Comparison of ENCODE assay signal across 12 cellular contexts in genomic region chrX:19121466-19121865, GRCh38. TPM values are rescaled to one million over a fixed set of nuclear protein-coding genes. Genes with fewer than 3 reads are reported as not detected.
DNase-seq lines count a peak whose midpoint lies in the region; ATAC-seq, FAIRE-seq and TF ChIP-seq lines count a peak whose summit lies in the region.
"Had no signal": no experiment of that assay in that cellular context is flagged by ENCODE, and none has a peak within 500 bp of the region (broad histone marks: within the 10 kb centered on the region; RNA-seq: fewer than 3 reads in every experiment).

No MANE protein-coding gene starts in this region.

- DNase-seq in A549 (ENCODE audit: low read depth in 1 of 2, low spot score in 1 of 2): no peak
- DNase-seq in NCI-H82 (lab: John Stamatoyannopoulos, UW): peak; percentile 83
- DNase-seq in osteoblast (ENCODE audit: insufficient read length, low spot score, missing footprints): no peak
- DNase-seq in NCI-H2107 (lab: John Stamatoyannopoulos, UW): no peak
- no peak for DNase-seq in dorsolateral prefrontal cortex
- no peak for DNase-seq in pons (ENCODE audit: low spot score)
- no peak for DNase-seq in stimulated activated effector memory CD8-positive, alpha-beta T cell treated with anti-CD3 and anti-CD28 coated beads, Interleukin-12 subunit alpha, Interleukin-12 subunit beta, amount 100 ng/mL, for 72 hours (ENCODE audit: low spot score in 2 of 2)
- DNase-seq: activated CD8-positive, alpha-beta memory T cell treated with anti-CD3 and anti-CD28 coated beads, Interleukin-2, amount 50 U/mL, for 48 hours; SHP77 had no signal

- intact Hi-C loops in dorsolateral prefrontal cortex (cut with DNase I): no loop called here

- 24% methylated on average over 13 of the region's 18 CpGs for WGBS in A549 (ENCODE audit: missing lambda C conversion rate)
- 0 to 27% methylated on average over 2 to 7 of the region's 18 CpGs for WGBS in gastroesophageal sphincter (ENCODE audit: low coverage in 1 of 2), 2 donors

- H2AFZ ChIP-seq in osteoblast (ENCODE audit: low read length): no peak overlapping the region

- CTCF ChIA-PET in A549 (lab: Yijun Ruan, JAX): interaction anchor here (0.8 to 4.3 kb wide), 19 partner anchors 12 to 190 kb away, joined by 3 to 34 read pairs (median 4); no protein-coding TSS in a partner anchor

- no peak for TF ChIP-seq RAD21 in A549 (conservative IDR thresholded peaks at IDR 0.05 in 1 of 2, IDR thresholded peaks at IDR 0.05 in 1 of 2)

- H3K4me1 Mint-ChIP-seq in stimulated activated effector memory CD8-positive, alpha-beta T cell treated with anti-CD3 and anti-CD28 coated beads, Interleukin-12 subunit alpha, Interleukin-12 subunit beta, amount 100 ng/mL, for 72 hours: no peaks in the 10 kb centered on the region

- H3K4me1 ChIP-seq in A549 (0 out of 3 replicates have a peak, but pooled peaks cover 4% of the 10 kb centered on the region), gastroesophageal sphincter (peaks cover 0 to 11% (median 0%) of the 10 kb centered on the region in 3 donors), osteoblast (ENCODE audit: insufficient read depth, low read length) (no peaks in the 10 kb centered on the region)

- no peaks in the 10 kb centered on the region for H3K9me3 Mint-ChIP-seq in stimulated activated effector memory CD8-positive, alpha-beta T cell treated with anti-CD3 and anti-CD28 coated beads, Interleukin-12 subunit alpha, Interleukin-12 subunit beta, amount 100 ng/mL, for 72 hours

- no peaks in the 10 kb centered on the region for H4K20me1 ChIP-seq in osteoblast (ENCODE audit: insufficient read depth, low read length)

- no peak overlapping the region for H3K27ac Mint-ChIP-seq in stimulated activated effector memory CD8-positive, alpha-beta T cell treated with anti-CD3 and anti-CD28 coated beads, Interleukin-12 subunit alpha, Interleukin-12 subunit beta, amount 100 ng/mL, for 72 hours

- H3K4me3 ChIP-seq in A549 (peak overlapping the region; percentile 77), gastroesophageal sphincter (peak overlapping the region; percentile 36 to 55), osteoblast (ENCODE audit: insufficient read depth, low read length) (peak overlapping the region; percentile 51), dorsolateral prefrontal cortex (peak overlapping the region in 28 of 59 donors; percentile 22 to 64 (median 47))

- FAIRE-seq in A549 (lab: Jason Lieb, UNC): no peak
- FAIRE-seq: G401.6, keratinocyte had no signal

- no peaks in the 10 kb centered on the region for H3K36me3 Mint-ChIP-seq in stimulated activated effector memory CD8-positive, alpha-beta T cell treated with anti-CD3 and anti-CD28 coated beads, Interleukin-12 subunit alpha, Interleukin-12 subunit beta, amount 100 ng/mL, for 72 hours

- no peak for TF ChIP-seq CTCF in A549 (IDR thresholded peaks at IDR 0.05)
- no peak for TF ChIP-seq CTCF in gastroesophageal sphincter (IDR thresholded peaks at IDR 0.05)
- TF ChIP-seq CTCF in osteoblast (IDR thresholded peaks at IDR 0.05; ENCODE audit: extremely low read depth, low read depth, low read length): no peak
- TF ChIP-seq CTCF in dorsolateral prefrontal cortex (IDR thresholded peaks at IDR 0.05 in 54 of 56, conservative IDR thresholded peaks at IDR 0.05 in 2 of 56; ENCODE audit: low read depth in 1 of 56, partially characterized antibody in 56 of 56): no peak

- POLR2A ChIA-PET in A549 (lab: Yijun Ruan, JAX): no interaction called here

- TF ChIP-seq POLR2A in A549 (IDR thresholded peaks at IDR 0.05; ENCODE audit: low read length) (no peak), gastroesophageal sphincter (IDR thresholded peaks at IDR 0.05) (no peak)

- TF ChIP-seq EP300 in A549 (IDR thresholded peaks at IDR 0.05) (no peak), gastroesophageal sphincter (IDR thresholded peaks at IDR 0.05) (no peak)

- H3K27ac ChIP-seq in A549: peak overlapping the region; percentile 93 to 96
- peak overlapping the region in 1 of 4 donors; percentile 51 for H3K27ac ChIP-seq in gastroesophageal sphincter
- no peak overlapping the region for H3K27ac ChIP-seq in osteoblast (ENCODE audit: low read depth, low read length)
- no peak overlapping the region for H3K27ac ChIP-seq in dorsolateral prefrontal cortex

- H3K79me2 ChIP-seq in osteoblast (ENCODE audit: insufficient read depth, low read length): no peaks in the 10 kb centered on the region

- H3K4me3 Mint-ChIP-seq in stimulated activated effector memory CD8-positive, alpha-beta T cell treated with anti-CD3 and anti-CD28 coated beads, Interleukin-12 subunit alpha, Interleukin-12 subunit beta, amount 100 ng/mL, for 72 hours: no peak overlapping the region

- no peaks in the 10 kb centered on the region for H3K36me3 ChIP-seq in gastroesophageal sphincter
- H3K36me3 ChIP-seq in osteoblast (ENCODE audit: insufficient read depth, low read length): no peaks in the 10 kb centered on the region

- H3K27me3 ChIP-seq in gastroesophageal sphincter (peaks cover 23% of the 10 kb centered on the region), osteoblast (ENCODE audit: insufficient read depth, low read length) (peaks cover 35% of the 10 kb centered on the region), dorsolateral prefrontal cortex (peaks cover 0 to 92% (median 52%) of the 10 kb centered on the region in 45 donors)

- peak; percentile 25 to 46 for ATAC-seq in A549
- no peak for ATAC-seq in gastroesophageal sphincter
- no peak for ATAC-seq in stimulated activated effector memory CD8-positive, alpha-beta T cell treated with anti-CD3 and anti-CD28 coated beads, Interleukin-12 subunit alpha, Interleukin-12 subunit beta, amount 100 ng/mL, for 72 hours

- H3K4me2 ChIP-seq in A549 (peak overlapping the region; percentile 98), osteoblast (ENCODE audit: insufficient read depth, low read length) (peak overlapping the region; percentile 43)

- no peaks in the 10 kb centered on the region for H3K9me3 ChIP-seq in A549
- H3K9me3 ChIP-seq in gastroesophageal sphincter: no peaks in the 10 kb centered on the region
- no peaks in the 10 kb centered on the region for H3K9me3 ChIP-seq in osteoblast (ENCODE audit: low read depth, low read length)

TF ChIP-seq in A549, 52 proteins besides CTCF, POLR2A, EP300 and RAD21 (continues in another document):
- TF ChIP-seq RFX5 (IDR thresholded peaks at IDR 0.05): no peak
- TF ChIP-seq KDM1A (IDR thresholded peaks at IDR 0.05; ENCODE audit: low read depth): no peak
- no peak for TF ChIP-seq ATOH8 (CRISPR knock-in tag; IDR thresholded peaks at IDR 0.05; ENCODE audit: low read depth)
- no peak for TF ChIP-seq RARB (CRISPR knock-in tag; IDR thresholded peaks at IDR 0.05)
- no peak for TF ChIP-seq HMGXB4 (CRISPR knock-in tag; IDR thresholded peaks at IDR 0.05; ENCODE audit: borderline replicate concordance)
- TF ChIP-seq NPAS2 (CRISPR knock-in tag; IDR thresholded peaks at IDR 0.05; ENCODE audit: borderline replicate concordance): no peak
- no peak for TF ChIP-seq NR3C1 (IDR thresholded peaks at IDR 0.05)
- no peak for TF ChIP-seq TP53 (CRISPR knock-in tag; IDR thresholded peaks at IDR 0.05)
- TF ChIP-seq E2F6 (IDR thresholded peaks at IDR 0.05; ENCODE audit: borderline replicate concordance, low read depth): no peak
- no peak for TF ChIP-seq KDM5A (IDR thresholded peaks at IDR 0.05)
- TF ChIP-seq CBX8 (IDR thresholded peaks at IDR 0.05): no peak
- no peak for TF ChIP-seq ZNF302 (CRISPR knock-in tag; IDR thresholded peaks at IDR 0.05)

RNA-seq across cellular contexts. Expression of gene ADGRG2, which starts 0.8 kb away (rescaled TPM):
- polyA plus RNA-seq in A549 (2011; rRNA removed) (8.5 and 10.3 TPM in 2 replicates), A549 (2017; fragmentation: RNase III; extraction: RNeasy Plus Mini Kit Qiagen cat#74134 plus additional on column Dnase treatment) (4.4 to 5.2 TPM (median 4.8 TPM) in 3 replicates)
- polyA plus RNA-seq in A549 (2012; cell fraction: cytosol; rRNA removed): 2.4 and 3.0 TPM in 2 replicates
- 3.6 and 4.3 TPM in 2 replicates for polyA plus RNA-seq in A549 (2012; cell fraction: nucleus; rRNA removed)
- 2.8 and 3.5 TPM in 2 replicates for polyA minus RNA-seq in A549 (2011; rRNA and poly(A)+ RNA removed)
- total RNA-seq in gastroesophageal sphincter (1 to 10 TPM; 1.3 to 3.8 (median 2.0) TPM), osteoblast (under 0.01 TPM in 2 replicates), dorsolateral prefrontal cortex (under 1 TPM in 74 of 120 experiments, not detected in 46; 0.07 to 0.46 (median 0.19) TPM)

Comparison
In these comparisons a context has a peak if more than half of its experiments do, and no peak if none do; other contexts are left out.
1. ATAC-seq: peak in A549 (2 of 2); none in gastroesophageal sphincter (single experiment) and stimulated activated effector memory CD8-positive, alpha-beta T cell treated with anti-CD3 and anti-CD28 coated beads, Interleukin-12 subunit alpha, Interleukin-12 subunit beta, amount 100 ng/mL, for 72 hours (single experiment).
2. H3K27ac ChIP-seq: peak in A549 (2 of 2); none in osteoblast (single experiment) and dorsolateral prefrontal cortex (0 of 59).